Comparison of ENCODE assay signal across 8 cellular contexts in genomic region chr1:207321045-207321789, GRCh38. TPM values are rescaled to one million over a fixed set of nuclear protein-coding genes. Genes with fewer than 3 reads are reported as not detected.
A peak's percentile ranks its signal among the peaks of the same experiment; 100 is the strongest.
DNase-seq lines count a peak whose midpoint lies in the region; ATAC-seq, FAIRE-seq and TF ChIP-seq lines count a peak whose summit lies in the region.

A gene with protein sequence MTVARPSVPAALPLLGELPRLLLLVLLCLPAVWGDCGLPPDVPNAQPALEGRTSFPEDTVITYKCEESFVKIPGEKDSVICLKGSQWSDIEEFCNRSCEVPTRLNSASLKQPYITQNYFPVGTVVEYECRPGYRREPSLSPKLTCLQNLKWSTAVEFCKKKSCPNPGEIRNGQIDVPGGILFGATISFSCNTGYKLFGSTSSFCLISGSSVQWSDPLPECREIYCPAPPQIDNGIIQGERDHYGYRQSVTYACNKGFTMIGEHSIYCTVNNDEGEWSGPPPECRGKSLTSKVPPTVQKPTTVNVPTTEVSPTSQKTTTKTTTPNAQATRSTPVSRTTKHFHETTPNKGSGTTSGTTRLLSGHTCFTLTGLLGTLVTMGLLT (plus strand): TSS chr1:207321678. CDS start chr1:207321766, 88 bp downstream.

- H3K4me2 ChIP-seq in H1 (ENCODE audit: insufficient read depth in 1 of 2, low read depth in 2 of 2, low read length in 2 of 2): peak within 1 kb of the TSS; percentile 86 to 98
- peak within 1 kb of the TSS; percentile 80 for H3K4me2 ChIP-seq in mesenchymal stem cell (ENCODE audit: low read length, poor library complexity, severe bottlenecking)

- H2BK120ac ChIP-seq in H1 (replicated peaks; ENCODE audit: low read depth, low read length) (no peak within 1 kb of the TSS), mesenchymal stem cell (ENCODE audit: low read depth, low read length) (peak within 1 kb of the TSS; percentile 85)

- H3K79me2 ChIP-seq in H1 (ENCODE audit: control insufficient read depth in 1 of 2, insufficient read depth in 2 of 2, low read length in 2 of 2): peaks cover 0 to 9% of the 10 kb centered on the region in 2 experiments; a peak in 3 of 4 replicates

- DNase-seq in CMK (ENCODE audit: low read depth) (peak; percentile 100), HL-60 (ENCODE audit: low read depth in 1 of 2, low spot score in 1 of 2) (peak; percentile 99 to 100), NOMO-1 treated with dmso at 0.1 percent for 144 hours (lab: John Stamatoyannopoulos, UW; ENCODE audit: unreplicated experiment) (peak; percentile 100), H1 (ENCODE audit: low read depth in 1 of 2, low spot score in 2 of 2) (peak; percentile 90 to 96), mesenchymal stem cell (peak; percentile 92)
- DNase-seq in activated CD8-positive, alpha-beta memory T cell treated with anti-CD3 and anti-CD28 coated beads, Interleukin-2, amount 10 ng/mL, durations not matched to agents 7 days and 5 days: peak; percentile 100
- peak; percentile 97 for DNase-seq in stimulated activated CD8-positive, alpha-beta memory T cell treated with anti-CD3 and anti-CD28 coated beads, Interleukin-12 subunit alpha, Interleukin-12 subunit beta, amount 100 ng/mL, for 4 hours (ENCODE audit: low read depth)

- H3K36me3 ChIP-seq in H1 (ENCODE audit: control insufficient read depth in 2 of 4, insufficient read depth in 4 of 4, low read length in 3 of 4): peaks cover 3 to 27% (median 6%) of the 10 kb centered on the region in 4 experiments; a peak in 4 of 8 replicates
- H3K36me3 ChIP-seq in mesenchymal stem cell (ENCODE audit: control insufficient read depth in 1 of 2, insufficient read depth in 2 of 2, low read depth in 1 of 2, low read length in 2 of 2): peaks cover 0 to 31% of the 10 kb centered on the region in 2 experiments

- peak within 1 kb of the TSS; percentile 85; the same call in 1 of the 2 replicates for H2BK5ac ChIP-seq in H1 (ENCODE audit: low read depth, low read length)
- peak within 1 kb of the TSS; percentile 59 for H2BK5ac ChIP-seq in mesenchymal stem cell (ENCODE audit: low read depth, low read length, poor library complexity, severe bottlenecking)

- peak within 1 kb of the TSS; percentile 88 for H3K4me3 Mint-ChIP-seq in activated CD8-positive, alpha-beta memory T cell treated with anti-CD3 and anti-CD28 coated beads, Interleukin-2, amount 10 ng/mL, durations not matched to agents 7 days and 5 days

- H4K8ac ChIP-seq in H1 (ENCODE audit: extremely low read depth, insufficient read depth, low read length) (peak within 1 kb of the TSS; percentile 96), mesenchymal stem cell (ENCODE audit: low read length) (peak within 1 kb of the TSS; percentile 85)

- H3K14ac ChIP-seq in H1 (ENCODE audit: insufficient read length) (no peak within 1 kb of the TSS), mesenchymal stem cell (ENCODE audit: low read length in 2 of 2) (peak within 1 kb of the TSS in 1 of 2 experiments; percentile 95)

- WGBS in H1 (ENCODE audit: extremely low coverage in 1 of 2, insufficient coverage in 1 of 2, insufficient read length in 1 of 2, insufficient replicate concordance in 2 of 2, low coverage in 1 of 2, low lambda C conversion rate in 2 of 2, missing lambda C conversion rate in 1 of 2), 2 experiments: 0% methylated on average over 45 of the region's 53 CpGs; no CpG with 5 or more reads in 1 of the 2 experiments
- WGBS in mesenchymal stem cell: under 1% methylated on average over 52 of the region's 53 CpGs

- no peaks in the 10 kb centered on the region for H3K27me3 ChIP-seq in HL-60 (ENCODE audit: insufficient read depth, poor library complexity, severe bottlenecking)
- H3K27me3 ChIP-seq in H1 (replicated peaks in 1 of 4; ENCODE audit: control insufficient read depth in 3 of 4, extremely low read depth in 1 of 4, insufficient read depth in 3 of 4, low read length in 3 of 4): no peaks in the 10 kb centered on the region
- no peaks in the 10 kb centered on the region for H3K27me3 ChIP-seq in mesenchymal stem cell (ENCODE audit: control insufficient read depth in 1 of 2, insufficient read depth in 1 of 2, low read length in 2 of 2)

- CTCF ChIA-PET in activated CD8-positive, alpha-beta memory T cell treated with anti-CD3 and anti-CD28 coated beads, Interleukin-2, amount 10 ng/mL, durations not matched to agents 7 days and 5 days (lab: Charles Lee): interaction anchor here (0.9 to 4.7 kb wide), 11 partner anchors 9 to 595 kb away, joined by 3 to 32 read pairs (median 4); partner anchors contain the start of gene C4BPB
- CTCF ChIA-PET in H1 (lab: Charles Lee; ENCODE audit: partially characterized antibody): interaction anchor here (0.6 to 1.5 kb wide), 9 partner anchors 9 to 299 kb away, joined by 3 to 7 read pairs (median 4); no protein-coding TSS in a partner anchor

- TF ChIP-seq CTCF in HL-60 (IDR thresholded peaks at IDR 0.05; ENCODE audit: insufficient read depth, low read length) (peak; percentile 9), H1 (IDR thresholded peaks at IDR 0.05; ENCODE audit: control extremely low read depth in 1 of 3, insufficient read depth in 1 of 3, low read depth in 1 of 3, low read length in 3 of 3) (peak; percentile 8 to 54 (median 29))

- H3K4me1 Mint-ChIP-seq in activated CD8-positive, alpha-beta memory T cell treated with anti-CD3 and anti-CD28 coated beads, Interleukin-2, amount 10 ng/mL, durations not matched to agents 7 days and 5 days: peaks cover 31% of the 10 kb centered on the region

- H4K91ac ChIP-seq in H1 (replicated peaks; ENCODE audit: insufficient read length, low read length) (peak within 1 kb of the TSS; percentile 46), mesenchymal stem cell (ENCODE audit: low read length) (peak within 1 kb of the TSS; percentile 83)

- peak within 1 kb of the TSS; percentile 33 for H3K56ac ChIP-seq in H1 (replicated peaks; ENCODE audit: insufficient read length, low read depth, low read length)

- H3K18ac ChIP-seq in H1 (ENCODE audit: extremely low read depth, low read length): peak within 1 kb of the TSS; percentile 79; the same call in 1 of the 2 replicates
- H3K18ac ChIP-seq in mesenchymal stem cell (ENCODE audit: low read depth in 1 of 2, low read length in 2 of 2): peak within 1 kb of the TSS; percentile 31 to 79

- peak; percentile 91 for ATAC-seq in GM19455 (IDR thresholded peaks at IDR 0.05; ENCODE audit: unreplicated experiment)
- peak; percentile 93 for ATAC-seq in activated CD8-positive, alpha-beta memory T cell treated with anti-CD3 and anti-CD28 coated beads, Interleukin-2, amount 10 ng/mL, durations not matched to agents 7 days and 5 days

- no peaks in the 10 kb centered on the region for H3K9me3 Mint-ChIP-seq in activated CD8-positive, alpha-beta memory T cell treated with anti-CD3 and anti-CD28 coated beads, Interleukin-2, amount 10 ng/mL, durations not matched to agents 7 days and 5 days (ENCODE audit: low read depth)

- H3K27ac Mint-ChIP-seq in activated CD8-positive, alpha-beta memory T cell treated with anti-CD3 and anti-CD28 coated beads, Interleukin-2, amount 10 ng/mL, durations not matched to agents 7 days and 5 days: peak within 1 kb of the TSS; percentile 98

- peak; percentile 76 to 84 for TF ChIP-seq POLR2A in H1 (IDR thresholded peaks at IDR 0.05; ENCODE audit: control extremely low read depth in 1 of 2, low read depth in 2 of 2, low read length in 2 of 2)

- FAIRE-seq in H1 (lab: Jason Lieb, UNC): peak; percentile 50

- no peak within 1 kb of the TSS for H2AK5ac ChIP-seq in H1 (ENCODE audit: low read depth, low read length)
- H2AK5ac ChIP-seq in mesenchymal stem cell (ENCODE audit: low read length, severe bottlenecking): no peak within 1 kb of the TSS

- H3K9ac ChIP-seq in H1 (replicated peaks in 1 of 4; ENCODE audit: extremely low read depth in 1 of 4, low read depth in 3 of 4, low read length in 3 of 4): peak within 1 kb of the TSS; percentile 89 to 97 (median 91)
- H3K9ac ChIP-seq in mesenchymal stem cell (ENCODE audit: low read length): peak within 1 kb of the TSS; percentile 92

- H3K27me3 Mint-ChIP-seq in activated CD8-positive, alpha-beta memory T cell treated with anti-CD3 and anti-CD28 coated beads, Interleukin-2, amount 10 ng/mL, durations not matched to agents 7 days and 5 days: peaks cover 3% of the 10 kb centered on the region

- no peaks in the 10 kb centered on the region for H4K20me1 ChIP-seq in H1 (replicated peaks in 1 of 2; ENCODE audit: control insufficient read depth in 1 of 2, insufficient read depth in 2 of 2, low read length in 2 of 2)

- H3K4me3 ChIP-seq in HL-60 (replicated peaks; ENCODE audit: insufficient read depth, low read length): peak within 1 kb of the TSS; percentile 62
- peak within 1 kb of the TSS; percentile 60 to 92 (median 84) for H3K4me3 ChIP-seq in H1 (ENCODE audit: extremely low read depth in 1 of 4, insufficient read depth in 2 of 4, low read depth in 3 of 4, low read length in 4 of 4)
- peak within 1 kb of the TSS; percentile 83 to 88 for H3K4me3 ChIP-seq in mesenchymal stem cell (ENCODE audit: insufficient read depth in 1 of 2, low read depth in 1 of 2, low read length in 2 of 2)

- H2AFZ ChIP-seq in H1 (ENCODE audit: low read length) (peak within 1 kb of the TSS; percentile 63), mesenchymal stem cell (ENCODE audit: low read depth, low read length) (peak within 1 kb of the TSS; percentile 48)

- POLR2A ChIA-PET in H1 (lab: Charles Lee; ENCODE audit: partially characterized antibody): interaction anchor here (0.6 to 2.1 kb wide), 28 partner anchors 9 to 352 kb away, joined by 3 to 21 read pairs (median 4); partner anchors contain the start of gene CR1

- H3K79me1 ChIP-seq in H1 (ENCODE audit: low read depth, low read length): no peaks in the 10 kb centered on the region
- H3K79me1 ChIP-seq in mesenchymal stem cell (replicated peaks; ENCODE audit: low read length, poor library complexity, severe bottlenecking): no peaks in the 10 kb centered on the region

- H2BK20ac ChIP-seq in H1 (ENCODE audit: low read length): no peak within 1 kb of the TSS

- peaks cover 1 to 7% (median 5%) of the 10 kb centered on the region in 4 experiments; a peak in 3 of 7 replicates for H3K4me1 ChIP-seq in H1 (replicated peaks in 1 of 4; ENCODE audit: control insufficient read depth in 3 of 4, insufficient read depth in 4 of 4, low read length in 3 of 4)
- no peaks in the 10 kb centered on the region for H3K4me1 ChIP-seq in mesenchymal stem cell (ENCODE audit: control insufficient read depth, insufficient read depth, low read depth, low read length)

- peaks cover 3% of the 10 kb centered on the region for H3K23me2 ChIP-seq in H1 (ENCODE audit: low read depth, low read length)

- H3K9me3 ChIP-seq in H1 (ENCODE audit: insufficient read depth in 2 of 2, low read depth in 1 of 2, low read length in 1 of 2) (no peaks in the 10 kb centered on the region), mesenchymal stem cell (ENCODE audit: control insufficient read depth, low read length) (no peaks in the 10 kb centered on the region)

- H2BK12ac ChIP-seq in H1 (ENCODE audit: low read depth, low read length) (peak within 1 kb of the TSS; percentile 91; the same call in 1 of the 2 replicates), mesenchymal stem cell (ENCODE audit: low read length in 2 of 2) (peak within 1 kb of the TSS; percentile 39 to 49)

- H2BK15ac ChIP-seq in H1 (ENCODE audit: low read length) (no peak within 1 kb of the TSS), mesenchymal stem cell (ENCODE audit: low read depth, poor library complexity, severe bottlenecking) (peak within 1 kb of the TSS; percentile 100)

- peak within 1 kb of the TSS; percentile 1 for H4K5ac ChIP-seq in H1 (ENCODE audit: insufficient read length, low read depth, low read length)

- H3K27ac ChIP-seq in HL-60 (replicated peaks) (peak within 1 kb of the TSS; percentile 92), H1 (ENCODE audit: low read depth, low read length) (peak within 1 kb of the TSS; percentile 94), mesenchymal stem cell (ENCODE audit: low read length, poor library complexity, severe bottlenecking) (peak within 1 kb of the TSS; percentile 4)

- TF ChIP-seq EP300 in H1 (IDR thresholded peaks at IDR 0.05; ENCODE audit: borderline replicate concordance in 1 of 2, low read depth in 2 of 2, low read length in 2 of 2): no peak

- H3K4ac ChIP-seq in H1 (replicated peaks; ENCODE audit: insufficient read length, low read depth, low read length) (peak within 1 kb of the TSS; percentile 83), mesenchymal stem cell (ENCODE audit: low read depth in 1 of 2, low read length in 2 of 2) (peak within 1 kb of the TSS; percentile 22 to 94)

- peaks cover 33% of the 10 kb centered on the region for H3K36me3 Mint-ChIP-seq in activated CD8-positive, alpha-beta memory T cell treated with anti-CD3 and anti-CD28 coated beads, Interleukin-2, amount 10 ng/mL, durations not matched to agents 7 days and 5 days

- no peak within 1 kb of the TSS for H3K23ac ChIP-seq in H1 (ENCODE audit: insufficient read length)
- H3K23ac ChIP-seq in mesenchymal stem cell (ENCODE audit: low read length in 2 of 2): no peak within 1 kb of the TSS

- peak; percentile 22 to 45; a peak in 3 of 4 replicates for TF ChIP-seq RAD21 in H1 (IDR thresholded peaks at IDR 0.05 in 1 of 2, conservative IDR thresholded peaks at IDR 0.05 in 1 of 2; ENCODE audit: low read depth in 2 of 2, low read length in 2 of 2)

RNA-seq across cellular contexts. Expression of the gene that starts here (rescaled TPM):
- 10 to 100 TPM; 64.9 to 96.9 TPM for total RNA-seq in activated CD8-positive, alpha-beta memory T cell treated with anti-CD3 and anti-CD28 coated beads, Interleukin-2, amount 10 ng/mL, durations not matched to agents 7 days and 5 days
- 22.8 and 26.8 TPM in 2 replicates for total RNA-seq in H1 (2021; fragmentation: NEBNext Ultra II Directional; extraction: Animal tissue kit (Norgen Biotek cat#: 25700))
- polyA plus RNA-seq in H1 (2011; rRNA removed): 15.4 and 20.1 TPM in 2 replicates
- 27.0 TPM for polyA plus RNA-seq in H1 (2011; cell fraction: cytosol; rRNA removed)
- polyA plus RNA-seq in H1 (2011; cell fraction: nucleus; rRNA removed): 18.9 TPM
- polyA plus RNA-seq in H1 (2012, experiment 1 of 2): 19.9 to 25.9 TPM (median 21.2 TPM) in 4 replicates
- 3.2 TPM for polyA plus RNA-seq in H1 (2012, experiment 2 of 2)
- 30.2 TPM for polyA plus RNA-seq in H1 (2013, experiment 1 of 2)
- 34.2 TPM for polyA plus RNA-seq in H1 (2013, experiment 2 of 2)
- 16.9 and 20.2 TPM in 2 replicates for polyA minus RNA-seq in H1 (2011; rRNA and poly(A)+ RNA removed)
- polyA minus RNA-seq in H1 (2011; cell fraction: cytosol; rRNA and poly(A)+ RNA removed): 19.7 TPM
- polyA minus RNA-seq in H1 (2011; cell fraction: nucleus; rRNA and poly(A)+ RNA removed): 41.8 TPM
- polyA plus RNA-seq in mesenchymal stem cell (2013, experiment 1 of 2): 11.8 TPM
- polyA plus RNA-seq in mesenchymal stem cell (2013, experiment 2 of 2): 12.3 TPM

Comparison
In these comparisons a context has a peak if more than half of its experiments do, and no peak if none do; other contexts are left out.
1. Peak in every context shown above with its lines: DNase-seq, ATAC-seq, H3K4me3 ChIP-seq and H3K27ac ChIP-seq.
2. H3K27ac ChIP-seq: peak in every context shown above with its lines; median percentile 94 in H1; 92 in HL-60; 4 in mesenchymal stem cell.